ENCODE assay signal across 8 cellular contexts in the genomic region with DNA sequence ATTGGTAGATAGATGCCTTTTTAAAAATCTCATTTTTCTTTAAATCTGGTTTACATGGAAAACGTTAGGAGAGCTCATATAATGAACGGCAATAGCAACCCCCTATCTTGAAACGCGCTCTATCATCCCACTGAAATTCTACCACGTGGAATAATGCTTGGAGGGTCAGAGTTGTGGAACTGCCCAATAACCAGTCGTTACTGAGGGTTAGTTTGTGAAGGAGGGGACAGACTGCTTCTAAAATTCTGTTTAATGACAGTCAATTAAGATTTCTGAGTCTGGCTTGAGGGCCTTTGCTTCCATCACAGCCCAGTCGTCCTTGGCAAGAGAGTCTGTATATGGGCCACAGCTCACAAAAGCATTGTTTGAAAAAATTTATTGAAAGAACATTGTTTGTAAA. TPM values are rescaled to one million over a fixed set of nuclear protein-coding genes. Genes with fewer than 3 reads are reported as not detected.
A peak's percentile ranks its signal among the peaks of the same experiment; 100 is the strongest.
DNase-seq lines count a peak whose midpoint lies in the region; ATAC-seq, FAIRE-seq and TF ChIP-seq lines count a peak whose summit lies in the region.
"Had no signal": no experiment of that assay in that cellular context is flagged by ENCODE, and none has a peak within 500 bp of the region (broad histone marks: within the 10 kb centered on the region; RNA-seq: fewer than 3 reads in every experiment).

No MANE protein-coding gene starts in this region.

- peaks cover 5% of the 10 kb centered on the region for H3K4me1 ChIP-seq in hepatocyte (ENCODE audit: insufficient read depth)

- 29% methylated on average over 7 of the region's 7 CpGs for WGBS in hepatocyte (ENCODE audit: low lambda C conversion rate, missing lambda C conversion rate)

- H3K9me3 Mint-ChIP-seq in T-cell = no peaks in the 10 kb centered on the region

- no peak for TF ChIP-seq CTCF in hepatocyte (IDR thresholded peaks at IDR 0.05; ENCODE audit: poor library complexity)

- POLR2A ChIA-PET in T-cell (lab: Charles Lee) = interaction anchor here in 1 of 2 donors (0.6 kb wide), 1 partner anchor 9 kb away, joined by 4 read pairs; no protein-coding TSS in a partner anchor

- no peaks in the 10 kb centered on the region for H3K36me3 Mint-ChIP-seq in T-cell

- H3K79me2 ChIP-seq in hepatocyte = peaks cover 23% of the 10 kb centered on the region

- DNase-seq in GM12892 (ENCODE audit: insufficient read length) (no peak), T-cell (no peak), hepatocyte (ENCODE audit: low spot score) (no peak), NCI-H2081 treated with DMSO at 0.1 percent for 48 hours (lab: John Stamatoyannopoulos, UW) (no peak)
- no peak for DNase-seq in central memory CD4-positive, alpha-beta T cell
- no peak for DNase-seq in stimulated activated CD4-positive, alpha-beta T cell treated with anti-CD3 and anti-CD28 coated beads, Interleukin-15, amount 100 ng/mL, for 24 hours
- DNase-seq: NCI-H345 had no signal

- H4K20me1 ChIP-seq in hepatocyte (ENCODE audit: insufficient read depth, poor library complexity, severe bottlenecking) = no peaks in the 10 kb centered on the region

- peak overlapping the region; percentile 50 to 70 for H3K27ac Mint-ChIP-seq in T-cell

- H3K4me2 ChIP-seq in hepatocyte = peak overlapping the region; percentile 98

- H3K27ac ChIP-seq in hepatocyte = no peak overlapping the region
- H3K27ac ChIP-seq in skin epidermis = peak overlapping the region in 12 of 21 experiments; percentile 13 to 84 (median 67)

- H3K4me3 Mint-ChIP-seq in T-cell = peak overlapping the region; percentile 80 to 82 (median 82)

- H3K27me3 ChIP-seq in hepatocyte = peaks cover 24% of the 10 kb centered on the region

- peaks cover 40 to 54% (median 51%) of the 10 kb centered on the region in 3 donors for H3K4me1 Mint-ChIP-seq in T-cell

- peaks cover 5 to 23% of the 10 kb centered on the region in 2 donors for H3K27me3 Mint-ChIP-seq in T-cell

- H3K36me3 ChIP-seq in hepatocyte (replicated peaks; ENCODE audit: insufficient read depth, low read depth) = no peaks in the 10 kb centered on the region

- no peaks in the 10 kb centered on the region for H3K9me2 ChIP-seq in hepatocyte (replicated peaks; ENCODE audit: insufficient read depth)

- H3K9me3 ChIP-seq in hepatocyte (ENCODE audit: low read depth) = no peaks in the 10 kb centered on the region

- H3K4me3 ChIP-seq in hepatocyte (peak overlapping the region; percentile 80), skin epidermis (peak overlapping the region; percentile 28 to 51 (median 41))

- CTCF ChIA-PET in T-cell (lab: Charles Lee) = interaction anchor here (0.6 to 0.9 kb wide), 4 partner anchors 55 to 80 kb away, joined by 3 to 5 read pairs (median 3); no protein-coding TSS in a partner anchor

- no peak for TF ChIP-seq POLR2A in GM12892 (IDR thresholded peaks at IDR 0.05; ENCODE audit: low read depth, low read length)

- H2AFZ ChIP-seq in hepatocyte = peak overlapping the region; percentile 97

- FAIRE-seq in GM12892 (lab: Jason Lieb, UNC) = peak; percentile 44

- ATAC-seq in T-cell (replicated peaks in 1 of 4) = no peak

RNA-seq across cellular contexts. Expression of gene IRF8, which starts 0.5 kb away (rescaled TPM):
- 139 TPM for polyA plus RNA-seq in GM12892 (2012; ENCODE audit: missing spikeins)
- 10 to 100 TPM in 3 of 5 donors, 1 to 10 TPM in 2; 7.7 to 17.0 (median 10.3) TPM for total RNA-seq in T-cell
- total RNA-seq in hepatocyte = 7.2 and 8.4 TPM in 2 replicates
- polyA plus RNA-seq in hepatocyte = 4.7 and 6.9 TPM in 2 replicates
